Comparison of ENCODE assay signal across 17 cellular contexts in genomic region chr3:195286115-195286872, GRCh38. TPM values are rescaled to one million over a fixed set of nuclear protein-coding genes. Genes with fewer than 3 reads are reported as not detected.
DNase-seq lines count a peak whose midpoint lies in the region; ATAC-seq and TF ChIP-seq lines count a peak whose summit lies in the region.
"Had no signal": no experiment of that assay in that cellular context is flagged by ENCODE, and none has a peak within 500 bp of the region (broad histone marks: within the 10 kb centered on the region; RNA-seq: fewer than 3 reads in every experiment).

No MANE protein-coding gene starts in this region.

- H3K4me3 ChIP-seq in MG63 (no peak overlapping the region), brain microvascular endothelial cell (ENCODE audit: low read depth, low read length) (no peak overlapping the region), hepatocyte (no peak overlapping the region)
- H3K4me3 ChIP-seq: adrenal gland, gastrocnemius medialis, skin epidermis had no signal

- H3K36me3 ChIP-seq in MG63 (peaks cover 32% of the 10 kb centered on the region), brain microvascular endothelial cell (replicated peaks) (peaks cover 9% of the 10 kb centered on the region), hepatocyte (replicated peaks; ENCODE audit: insufficient read depth, low read depth) (no peaks in the 10 kb centered on the region)

- H3K79me2 ChIP-seq in hepatocyte: no peaks in the 10 kb centered on the region

- H3K4me1 Mint-ChIP-seq in CD4-positive, alpha-beta T cell (ENCODE audit: low read depth): peaks cover 5% of the 10 kb centered on the region
- peaks cover 20% of the 10 kb centered on the region for H3K4me1 Mint-ChIP-seq in activated T-cell treated with anti-CD3 and anti-CD28 coated beads, Interleukin-2, amount 50 U/mL, for 24 hours (ENCODE audit: low read depth)

- CTCF ChIA-PET in CD4-positive, alpha-beta T cell (lab: Charles Lee): no interaction called here

- WGBS in hepatocyte (ENCODE audit: low lambda C conversion rate, missing lambda C conversion rate): 61% methylated on average over 4 of the region's 4 CpGs

- peaks cover 84% of the 10 kb centered on the region for H3K36me3 Mint-ChIP-seq in CD4-positive, alpha-beta T cell (ENCODE audit: low read depth)
- H3K36me3 Mint-ChIP-seq in activated T-cell treated with anti-CD3 and anti-CD28 coated beads, Interleukin-2, amount 50 U/mL, for 24 hours (ENCODE audit: low read depth): peaks cover 72% of the 10 kb centered on the region

- H3K27me3 Mint-ChIP-seq in CD4-positive, alpha-beta T cell: no peaks in the 10 kb centered on the region
- no peaks in the 10 kb centered on the region for H3K27me3 Mint-ChIP-seq in activated T-cell treated with anti-CD3 and anti-CD28 coated beads, Interleukin-2, amount 50 U/mL, for 24 hours
- H3K27me3 Mint-ChIP-seq: activated CD4-positive, alpha-beta T cell treated with anti-CD3 and anti-CD28 coated beads, Interleukin-2, amount 10 ng/mL, durations not matched to agents 7 days and 5 days; stimulated activated naive CD8-positive, alpha-beta T cell treated with anti-CD3 and anti-CD28 coated beads, Interleukin-15, amount 100 ng/mL, for 72 hours had no signal

- no peak overlapping the region for H2AFZ ChIP-seq in hepatocyte

- no peak overlapping the region for H3K4me3 Mint-ChIP-seq in CD4-positive, alpha-beta T cell
- H3K4me3 Mint-ChIP-seq in activated T-cell treated with anti-CD3 and anti-CD28 coated beads, Interleukin-2, amount 50 U/mL, for 24 hours: no peak overlapping the region
- H3K4me3 Mint-ChIP-seq: activated CD4-positive, alpha-beta T cell treated with anti-CD3 and anti-CD28 coated beads, Interleukin-2, amount 10 ng/mL, durations not matched to agents 7 days and 5 days; stimulated activated naive CD8-positive, alpha-beta T cell treated with anti-CD3 and anti-CD28 coated beads, Interleukin-15, amount 100 ng/mL, for 72 hours; T-helper 2 cell treated with Interferon-gamma antibody and Interleukin-4, amounts not matched to agents 5 μg/mL and 100 μg/mL, for 36 hours had no signal

- intact Hi-C loops in CD4-positive, alpha-beta T cell (cut with DNase I, micrococcal nuclease): no loop called here

- POLR2A ChIA-PET in CD4-positive, alpha-beta T cell (lab: Charles Lee): no interaction called here

- no peak for DNase-seq in CD4-positive, alpha-beta T cell
- DNase-seq in MG63: peak; percentile 39
- DNase-seq in brain microvascular endothelial cell: no peak
- no peak for DNase-seq in hepatocyte (ENCODE audit: low spot score)
- DNase-seq in GM19240 (ENCODE audit: insufficient read length, low spot score): no peak
- DNase-seq in midbrain (lab: John Stamatoyannopoulos, UW): no peak
- no peak for DNase-seq in activated T-cell treated with anti-CD3 and anti-CD28 coated beads, Interleukin-2, amount 50 U/mL, for 24 hours
- DNase-seq in ACHN: no peak
- DNase-seq: activated CD4-positive, alpha-beta T cell treated with anti-CD3 and anti-CD28 coated beads, Interleukin-2, amount 10 ng/mL, durations not matched to agents 7 days and 5 days; activated T-cell treated with anti-CD3 and anti-CD28 coated beads, Interleukin-2, amount 50 U/mL, for 48 hours; adrenal gland; DMS 273 treated with DMSO at 0.1 percent for 48 hours; gastrocnemius medialis; NCI-H510A; stimulated activated naive CD8-positive, alpha-beta T cell treated with anti-CD3 and anti-CD28 coated beads, Interleukin-15, amount 100 ng/mL, for 72 hours had no signal

- no peaks in the 10 kb centered on the region for H3K9me2 ChIP-seq in hepatocyte (replicated peaks; ENCODE audit: insufficient read depth)

- no peak for ATAC-seq in CD4-positive, alpha-beta T cell (ENCODE audit: poor library complexity)
- ATAC-seq: gastrocnemius medialis; stimulated activated naive CD8-positive, alpha-beta T cell treated with anti-CD3 and anti-CD28 coated beads, Interleukin-15, amount 100 ng/mL, for 72 hours had no signal

- no peaks in the 10 kb centered on the region for H3K9me3 ChIP-seq in CD4-positive, alpha-beta T cell (ENCODE audit: control insufficient read depth, low read length)
- H3K9me3 ChIP-seq in MG63 (no peaks in the 10 kb centered on the region), hepatocyte (ENCODE audit: low read depth) (no peaks in the 10 kb centered on the region)
- H3K9me3 ChIP-seq: adrenal gland, gastrocnemius medialis had no signal

- TF ChIP-seq CTCF in CD4-positive, alpha-beta T cell (IDR thresholded peaks at IDR 0.05): no peak
- TF ChIP-seq CTCF in brain microvascular endothelial cell (IDR thresholded peaks at IDR 0.05; ENCODE audit: low read depth, low read length, missing control alignments) (no peak), hepatocyte (IDR thresholded peaks at IDR 0.05; ENCODE audit: poor library complexity) (no peak)

- in situ Hi-C loops in brain microvascular endothelial cell (cut with HindIII; ENCODE audit: low pct_ligation_motif_present, low sequenced_read_pairs) (loop anchor here (25.0 kb wide), 1 partner anchor 226 kb away; no protein-coding TSS in a partner anchor), ACHN (cut with HindIII; ENCODE audit: low pct_ligation_motif_present, low pct_unique_long_range_greater_than_20kb, low sequenced_read_pairs) (no loop called here)

- H3K27ac ChIP-seq in CD4-positive, alpha-beta T cell (ENCODE audit: low read depth, low read length): no peak overlapping the region
- H3K27ac ChIP-seq in brain microvascular endothelial cell (peak overlapping the region; percentile 4), hepatocyte (peak overlapping the region; percentile 10)
- H3K27ac ChIP-seq: adrenal gland, gastrocnemius medialis, skin epidermis had no signal

- peak overlapping the region; percentile 74 for H3K27ac Mint-ChIP-seq in CD4-positive, alpha-beta T cell
- no peak overlapping the region for H3K27ac Mint-ChIP-seq in activated T-cell treated with anti-CD3 and anti-CD28 coated beads, Interleukin-2, amount 50 U/mL, for 24 hours
- H3K27ac Mint-ChIP-seq: activated CD4-positive, alpha-beta T cell treated with anti-CD3 and anti-CD28 coated beads, Interleukin-2, amount 10 ng/mL, durations not matched to agents 7 days and 5 days; T-helper 2 cell treated with Interferon-gamma antibody and Interleukin-4, amounts not matched to agents 5 μg/mL and 100 μg/mL, for 36 hours had no signal

- no peaks in the 10 kb centered on the region for H4K20me1 ChIP-seq in hepatocyte (ENCODE audit: insufficient read depth, poor library complexity, severe bottlenecking)

- peak overlapping the region; percentile 48 for H3K4me2 ChIP-seq in hepatocyte

- H3K4me1 ChIP-seq in hepatocyte (ENCODE audit: insufficient read depth): peaks cover 21% of the 10 kb centered on the region
- H3K4me1 ChIP-seq: adrenal gland, gastrocnemius medialis had no signal

- no peaks in the 10 kb centered on the region for H3K9me3 Mint-ChIP-seq in CD4-positive, alpha-beta T cell
- H3K9me3 Mint-ChIP-seq in activated T-cell treated with anti-CD3 and anti-CD28 coated beads, Interleukin-2, amount 50 U/mL, for 24 hours: no peaks in the 10 kb centered on the region
- H3K9me3 Mint-ChIP-seq: activated CD4-positive, alpha-beta T cell treated with anti-CD3 and anti-CD28 coated beads, Interleukin-2, amount 10 ng/mL, durations not matched to agents 7 days and 5 days; stimulated activated naive CD8-positive, alpha-beta T cell treated with anti-CD3 and anti-CD28 coated beads, Interleukin-15, amount 100 ng/mL, for 72 hours; T-helper 2 cell treated with Interferon-gamma antibody and Interleukin-4, amounts not matched to agents 5 μg/mL and 100 μg/mL, for 36 hours had no signal

- H3K27me3 ChIP-seq in CD4-positive, alpha-beta T cell (ENCODE audit: control insufficient read depth, insufficient read depth, low read length): no peaks in the 10 kb centered on the region
- H3K27me3 ChIP-seq in MG63: no peaks in the 10 kb centered on the region
- H3K27me3 ChIP-seq in brain microvascular endothelial cell (replicated peaks): no peaks in the 10 kb centered on the region
- H3K27me3 ChIP-seq in hepatocyte: no peaks in the 10 kb centered on the region
- H3K27me3 ChIP-seq: adrenal gland, gastrocnemius medialis had no signal

RNA-seq across cellular contexts. Expression of gene XXYLT1, which starts 15.3 kb away (rescaled TPM):
- 1 to 10 TPM; 3.1 to 3.7 TPM for total RNA-seq in CD4-positive, alpha-beta T cell
- total RNA-seq in MG63 (2014; rRNA removed; shearing (Covaris generic); ENCODE audit: low replicate concordance): 23.0 and 43.7 TPM in 2 replicates
- 22.3 and 25.6 TPM in 2 replicates for total RNA-seq in hepatocyte
- 15.8 and 20.9 TPM in 2 replicates for polyA plus RNA-seq in hepatocyte
